In genomic region chr6:99424022-99424421, GRCh38 we compare ENCODE assay signal across 8 cellular contexts. TPM values are rescaled to one million over a fixed set of nuclear protein-coding genes. Genes with fewer than 3 reads are reported as not detected.
DNase-seq lines count a peak whose midpoint lies in the region; ATAC-seq and TF ChIP-seq lines count a peak whose summit lies in the region.

No MANE protein-coding gene starts in this region.

- peak overlapping the region; percentile 54 to 86 for H3K9ac ChIP-seq in mucosa of rectum (ENCODE audit: low read depth in 1 of 2, low read length in 2 of 2)

- peak overlapping the region; percentile 88 for H3K4me3 Mint-ChIP-seq in MCF 10A (ENCODE audit: unreplicated experiment)

- H3K4me3 ChIP-seq in heart right ventricle, result peak overlapping the region in 9 of 10 donors; percentile 60 to 95 (median 79)
- peak overlapping the region; percentile 90 to 100 for H3K4me3 ChIP-seq in mucosa of rectum (ENCODE audit: low read length in 2 of 2)
- H3K4me3 ChIP-seq in vagina, result peak overlapping the region; percentile 78 to 87

- H3K27me3 ChIP-seq in heart right ventricle, result no peaks in the 10 kb centered on the region
- no peaks in the 10 kb centered on the region for H3K27me3 ChIP-seq in mucosa of rectum (ENCODE audit: control insufficient read depth in 2 of 2, insufficient read depth in 2 of 2, low read length in 2 of 2)
- no peaks in the 10 kb centered on the region for H3K27me3 ChIP-seq in vagina

- H3K27ac Mint-ChIP-seq in MCF 10A (ENCODE audit: low read depth, unreplicated experiment), result peak overlapping the region; percentile 99

- POLR2A ChIA-PET in MCF 10A (lab: Yijun Ruan, JAX), result interaction anchor here (0.6 to 3.4 kb wide), 13 partner anchors 8 to 387 kb away, joined by 3 to 48 read pairs (median 4); partner anchors contain the start of genes CCNC, COQ3 and FAXC

- H3K36me3 Mint-ChIP-seq in MCF 10A (ENCODE audit: insufficient read depth, unreplicated experiment), result peaks cover 42% of the 10 kb centered on the region

- peaks cover 0 to 13% (median 0%) of the 10 kb centered on the region in 9 donors for H3K36me3 ChIP-seq in heart right ventricle
- H3K36me3 ChIP-seq in mucosa of rectum (ENCODE audit: control insufficient read depth in 2 of 2, insufficient read depth in 2 of 2, low read length in 2 of 2), result peaks cover 0 to 6% of the 10 kb centered on the region in 2 donors
- H3K36me3 ChIP-seq in vagina, result no peaks in the 10 kb centered on the region

- no peak for TF ChIP-seq POLR2A in vagina (IDR thresholded peaks at IDR 0.05)

- intact Hi-C loops in heart right ventricle (cut with DNase I) (loop anchor here in 4 of 10 donors (10.0 kb wide), 2 partner anchors 91 to 141 kb away; partner anchors contain the start of genes USP45 (in 3 of the 4) and CCNC (in 1 of the 4)), cardiac septum (cut with DNase I) (loop anchor here (2.0 to 10.0 kb wide), 2 partner anchors 29 to 89 kb away; partner anchors contain the start of gene COQ3), MCF 10A (cut with micrococcal nuclease) (loop anchor here (2.0 to 10.0 kb wide), 2 partner anchors 31 to 479 kb away; partner anchors contain the start of gene FBXL4), vagina (cut with DNase I) (no loop called here)

- TF ChIP-seq CTCF in heart right ventricle (IDR thresholded peaks at IDR 0.05) (no peak), MCF 10A (IDR thresholded peaks at IDR 0.05; ENCODE audit: unreplicated experiment) (no peak), vagina (IDR thresholded peaks at IDR 0.05) (no peak)

- H3K4me1 Mint-ChIP-seq in MCF 10A (ENCODE audit: insufficient read depth, unreplicated experiment), result peaks cover 41% of the 10 kb centered on the region

- BruUV-seq in MCF 10A (replicated peaks; lab: Mats Ljungman, UMichigan), result no TSS peak

- H3K27ac ChIP-seq in heart right ventricle, result peak overlapping the region in 7 of 10 donors; percentile 95 to 98 (median 96)
- no peak overlapping the region for H3K27ac ChIP-seq in mucosa of rectum (ENCODE audit: low read depth in 2 of 2, low read length in 2 of 2)
- H3K27ac ChIP-seq in vagina, result peak overlapping the region; percentile 98

- H3K9me3 Mint-ChIP-seq in MCF 10A (ENCODE audit: unreplicated experiment), result no peaks in the 10 kb centered on the region

- no peak for DNase-seq in heart right ventricle
- no peak for DNase-seq in cardiac septum (ENCODE audit: low spot score)
- DNase-seq in MCF 10A (ENCODE audit: unreplicated experiment), result no peak
- DNase-seq in vagina (ENCODE audit: extremely low spot score in 2 of 2), result no peak
- no peak for DNase-seq in AG08396 (ENCODE audit: low spot score)
- no peak for DNase-seq in NCI-H2227 (lab: John Stamatoyannopoulos, UW; ENCODE audit: unreplicated experiment)

- no peaks in the 10 kb centered on the region for H3K27me3 Mint-ChIP-seq in MCF 10A (ENCODE audit: insufficient read depth, unreplicated experiment)

- H3K4me1 ChIP-seq in heart right ventricle (peaks cover 7 to 74% (median 70%) of the 10 kb centered on the region in 9 donors), mucosa of rectum (ENCODE audit: control insufficient read depth in 2 of 2, insufficient read depth in 2 of 2, low read length in 2 of 2) (peaks cover 14 to 25% of the 10 kb centered on the region in 2 donors), vagina (peaks cover 70% of the 10 kb centered on the region)

- WGBS in heart right ventricle, 2 donors, result 47 to 51% methylated on average over 5 of the region's 5 CpGs

- no peak for ATAC-seq in heart right ventricle
- ATAC-seq in GM18907 (IDR thresholded peaks at IDR 0.05; ENCODE audit: unreplicated experiment), result no peak

- H3K9me3 ChIP-seq in heart right ventricle, result no peaks in the 10 kb centered on the region
- no peaks in the 10 kb centered on the region for H3K9me3 ChIP-seq in mucosa of rectum (ENCODE audit: control insufficient read depth in 2 of 2, low read length in 2 of 2)
- no peaks in the 10 kb centered on the region for H3K9me3 ChIP-seq in vagina

- CTCF ChIA-PET in MCF 10A (lab: Yijun Ruan, JAX), result interaction anchor here (0.7 to 2.0 kb wide), 3 partner anchors 28 to 354 kb away, joined by 3 to 5 read pairs (median 4); no protein-coding TSS in a partner anchor

RNA-seq across cellular contexts. Expression of gene PNISR, which starts 1.1 kb away (rescaled TPM):
- total RNA-seq in heart right ventricle (10 to 100 TPM; 36.9 to 62.6 (median 50.1) TPM), cardiac septum (63.7 TPM), MCF 10A (2022) (95.9 and 115 TPM in 2 replicates), vagina (133 TPM)
- 100 to 1,000 TPM in 1 of 2 donors, 10 to 100 TPM in 1; 17.8 to 105 TPM for polyA plus RNA-seq in heart right ventricle

RNA-seq across cellular contexts. Expression of gene COQ3, which starts 30.0 kb away (rescaled TPM):
- total RNA-seq in heart right ventricle (10 to 100 TPM; 22.4 to 41.5 (median 33.4) TPM), cardiac septum (20.7 TPM), MCF 10A (2022) (4.8 and 7.7 TPM in 2 replicates), vagina (3.7 TPM)
- polyA plus RNA-seq in heart right ventricle, result 10 to 100 TPM; 28.9 to 35.5 TPM

Comparison
In these comparisons a context has a peak if more than half of its experiments do, and no peak if none do; other contexts are left out.
1. H3K27ac ChIP-seq: peak in heart right ventricle (7 of 10) and vagina (single experiment); none in mucosa of rectum (0 of 2).
2. Peak in every context shown above with its lines, with median percentiles within 50 percentile points of each other: H3K4me3 ChIP-seq.